Comparison of ENCODE assay signal across 19 cellular contexts in genomic region chr7:132191418-132191817, GRCh38.
A peak's percentile ranks its signal among the peaks of the same experiment; 100 is the strongest.
DNase-seq lines count a peak whose midpoint lies in the region; ATAC-seq and TF ChIP-seq lines count a peak whose summit lies in the region.
"Had no signal": no experiment of that assay in that cellular context is flagged by ENCODE, and none has a peak within 500 bp of the region (broad histone marks: within the 10 kb centered on the region; RNA-seq: fewer than 3 reads in every experiment).

No MANE protein-coding gene starts in this region.

- no peaks in the 10 kb centered on the region for H4K20me1 ChIP-seq in neural progenitor cell (ENCODE audit: low read depth)

- H3K9me3 ChIP-seq in right cardiac atrium (ENCODE audit: control insufficient read depth, low read length) (peaks cover 2% of the 10 kb centered on the region), left ventricle myocardium inferior (replicated peaks) (peaks cover 15% of the 10 kb centered on the region), neural progenitor cell (ENCODE audit: low read depth) (no peaks in the 10 kb centered on the region)

- H2AFZ ChIP-seq in neural progenitor cell (replicated peaks): no peak overlapping the region

- H3K4me3 ChIP-seq in right cardiac atrium (ENCODE audit: low read length) (no peak overlapping the region), left ventricle myocardium inferior (no peak overlapping the region), neural progenitor cell (no peak overlapping the region), foreskin fibroblast (ENCODE audit: low read depth in 1 of 2, low read length in 2 of 2) (no peak overlapping the region)
- H3K4me3 ChIP-seq: A549 had no signal

- 43% methylated on average over 3 of the region's 3 CpGs for WGBS in right cardiac atrium

- TF ChIP-seq CTCF in left ventricle myocardium inferior (IDR thresholded peaks at IDR 0.05; ENCODE audit: borderline replicate concordance): no peak
- no peak for TF ChIP-seq CTCF in neural progenitor cell (IDR thresholded peaks at IDR 0.05)
- TF ChIP-seq CTCF in foreskin fibroblast (IDR thresholded peaks at IDR 0.05; ENCODE audit: low read depth, low read length): no peak

- H3K4me1 ChIP-seq in right cardiac atrium (ENCODE audit: control insufficient read depth, insufficient read depth, low read length) (no peaks in the 10 kb centered on the region), left ventricle myocardium inferior (no peaks in the 10 kb centered on the region), neural progenitor cell (peaks cover 8% of the 10 kb centered on the region)
- H3K4me1 ChIP-seq: A549 had no signal

- no peak overlapping the region for H3K4me2 ChIP-seq in neural progenitor cell
- H3K4me2 ChIP-seq: A549 had no signal

- H3K36me3 ChIP-seq in left ventricle myocardium inferior: peaks cover 12% of the 10 kb centered on the region
- H3K36me3 ChIP-seq in neural progenitor cell: no peaks in the 10 kb centered on the region

- ATAC-seq in right cardiac atrium: peak; percentile 77 to 90
- ATAC-seq in left colon: no peak
- ATAC-seq: A549, Panc1 had no signal

- H3K79me2 ChIP-seq in neural progenitor cell (ENCODE audit: low read depth): no peaks in the 10 kb centered on the region

- intact Hi-C loops in right cardiac atrium (cut with DNase I) (no loop called here), left ventricle myocardium inferior (cut with micrococcal nuclease) (no loop called here), left colon (cut with DNase I, micrococcal nuclease) (no loop called here)

- H3K9me3 Mint-ChIP-seq in neural progenitor cell: peaks cover 20% of the 10 kb centered on the region

- no peak overlapping the region for H3K27ac Mint-ChIP-seq in neural progenitor cell

- H3K4me1 Mint-ChIP-seq in neural progenitor cell: peaks cover 3% of the 10 kb centered on the region

- H3K4me3 Mint-ChIP-seq in neural progenitor cell: peak overlapping the region; percentile 4

- no peak overlapping the region for H3K9ac ChIP-seq in neural progenitor cell

- peaks cover 10% of the 10 kb centered on the region for H3K27me3 Mint-ChIP-seq in neural progenitor cell (ENCODE audit: insufficient read depth, low read depth)

- DNase-seq in right cardiac atrium: no peak
- DNase-seq in left ventricle myocardium inferior: no peak
- DNase-seq in dermis blood vessel endothelial cell: peak; percentile 73
- DNase-seq in neural progenitor cell (ENCODE audit: low spot score): no peak
- DNase-seq in left colon: no peak
- no peak for DNase-seq in foreskin fibroblast
- no peak for DNase-seq in globus pallidus (ENCODE audit: low spot score)
- DNase-seq in NCI-H2227 treated with DMSO at 0.1 percent for 48 hours (lab: John Stamatoyannopoulos, UW): no peak
- DNase-seq: C1 segment of cervical spinal cord, COR-L47, DMS153, GOT3, KBM-7, NCI-H1436, NCI-H2081, NCI-H510A treated with DMSO at 0.1 percent for 48 hours, Right ventricle myocardium superior had no signal

- H3K36me3 Mint-ChIP-seq in neural progenitor cell: peaks cover 4% of the 10 kb centered on the region

- H3K27me3 ChIP-seq in right cardiac atrium (ENCODE audit: control insufficient read depth, insufficient read depth) (no peaks in the 10 kb centered on the region), left ventricle myocardium inferior (ENCODE audit: low read depth) (no peaks in the 10 kb centered on the region), neural progenitor cell (no peaks in the 10 kb centered on the region)

- H3K27ac ChIP-seq in right cardiac atrium (ENCODE audit: low read length) (no peak overlapping the region), left ventricle myocardium inferior (replicated peaks) (no peak overlapping the region), neural progenitor cell (no peak overlapping the region)
- H3K27ac ChIP-seq: A549 had no signal

- H3F3A ChIP-seq in neural progenitor cell (ENCODE audit: low read depth): peaks cover 19% of the 10 kb centered on the region
